ENCODE assay signal across 8 cellular contexts in genomic region chr1:81305997-81306452, GRCh38.
DNase-seq lines count a peak whose midpoint lies in the region; ATAC-seq and TF ChIP-seq lines count a peak whose summit lies in the region.

No MANE protein-coding gene starts in this region.

- H3K4me3 ChIP-seq in adrenal gland (peak overlapping the region in 3 of 4 donors; percentile 55 to 75 (median 65)), right atrium auricular region (peak overlapping the region; percentile 39 to 58), MG63 (no peak overlapping the region; the same call in 1 of the 2 replicates)

- peak in 1 of 2 donors; percentile 30 for TF ChIP-seq POLR2A in adrenal gland (IDR thresholded peaks at IDR 0.05)

- 0 to 2% (median 1%) methylated on average over 7 of the region's 7 CpGs for WGBS in adrenal gland, 4 donors

- peak; percentile 72 for ATAC-seq in GM21526 (IDR thresholded peaks at IDR 0.05; ENCODE audit: low FRiP score, unreplicated experiment)

- intact Hi-C loops in adrenal gland (cut with DNase I): no loop called here

- H3K4me1 ChIP-seq in adrenal gland (replicated peaks in 1 of 2) (peaks cover 0 to 13% of the 10 kb centered on the region in 2 donors), right atrium auricular region (no peaks in the 10 kb centered on the region)

- peak overlapping the region in 3 of 5 donors; percentile 52 to 63 (median 60) for H3K27ac ChIP-seq in adrenal gland
- peak overlapping the region in 1 of 2 donors; percentile 80 for H3K27ac ChIP-seq in right atrium auricular region

- peak; percentile 35 for DNase-seq in AG08395 (ENCODE audit: low spot score)
- peak; percentile 59 for DNase-seq in NCI-H1436 (lab: John Stamatoyannopoulos, UW)
- peak; percentile 35 to 61 (median 48) for DNase-seq in adrenal gland
- no peak for DNase-seq in right atrium auricular region (ENCODE audit: low spot score)
- peak; percentile 83 for DNase-seq in retina
- no peak for DNase-seq in MG63
- DNase-seq in stimulated activated CD4-positive, alpha-beta T cell treated with anti-CD3 and anti-CD28 coated beads, Interleukin-12 subunit alpha, Interleukin-12 subunit beta, amount 100 ng/mL, for 4 hours: no peak

- H3K27me3 ChIP-seq in adrenal gland: no peaks in the 10 kb centered on the region
- H3K27me3 ChIP-seq in right atrium auricular region: no peaks in the 10 kb centered on the region
- H3K27me3 ChIP-seq in MG63: peaks cover 17% of the 10 kb centered on the region

- H3K9me3 ChIP-seq in adrenal gland (replicated peaks in 1 of 3) (no peaks in the 10 kb centered on the region), right atrium auricular region (no peaks in the 10 kb centered on the region), MG63 (no peaks in the 10 kb centered on the region)

- H3K36me3 ChIP-seq in adrenal gland (replicated peaks in 1 of 2) (no peaks in the 10 kb centered on the region), right atrium auricular region (no peaks in the 10 kb centered on the region), MG63 (no peaks in the 10 kb centered on the region)

- peak in 5 of 6 experiments; percentile 11 to 65 (median 49) for TF ChIP-seq CTCF in adrenal gland (IDR thresholded peaks at IDR 0.05)
- peak in 1 of 2 donors; percentile 65 for TF ChIP-seq CTCF in right atrium auricular region (IDR thresholded peaks at IDR 0.05)

Comparison
In these comparisons a context has a peak if more than half of its experiments do, and no peak if none do; other contexts are left out.
1. DNase-seq: peak in AG08395 (single experiment), NCI-H1436 (single experiment), adrenal gland (7 of 7) and retina (single experiment); none in right atrium auricular region (single experiment), MG63 (single experiment) and stimulated activated CD4-positive, alpha-beta T cell treated with anti-CD3 and anti-CD28 coated beads, Interleukin-12 subunit alpha, Interleukin-12 subunit beta, amount 100 ng/mL, for 4 hours (single experiment).